In genomic region chr16:164436-165217, GRCh38 we compare ENCODE assay signal across 11 cellular contexts. TPM values are rescaled to one million over a fixed set of nuclear protein-coding genes. Genes with fewer than 3 reads are reported as not detected.
A peak's percentile ranks its signal among the peaks of the same experiment; 100 is the strongest.
DNase-seq lines count a peak whose midpoint lies in the region; ATAC-seq and TF ChIP-seq lines count a peak whose summit lies in the region.
"Not testable (repeated sequence)": the region's sequence is repeated elsewhere in the genome, so short reads cannot be mapped to it uniquely, and the experiment has no call there.
"Had no signal": no experiment of that assay in that cellular context is flagged by ENCODE, and none has a peak within 500 bp of the region (broad histone marks: within the 10 kb centered on the region; RNA-seq: fewer than 3 reads in every experiment).

No MANE protein-coding gene starts in this region.

- H3K27ac Mint-ChIP-seq in GM23338; T-cell; activated naive CD8-positive, alpha-beta T cell treated with anti-CD3 and anti-CD28 coated beads, Interleukin-2, amount 50 U/mL, for 24 hours; stimulated activated effector memory CD8-positive, alpha-beta T cell treated with anti-CD3 and anti-CD28 coated beads, Interleukin-12 subunit alpha, Interleukin-12 subunit beta, amount 100 ng/mL, for 72 hours: not testable (repeated sequence)

- H3F3A ChIP-seq in GM23338 (replicated peaks; ENCODE audit: low read depth): not testable (repeated sequence)

- H3K79me2 ChIP-seq in GM23338 (replicated peaks; ENCODE audit: insufficient read depth): not testable (repeated sequence)

- H2AFZ ChIP-seq in GM23338: peak overlapping the region; percentile 94

- peak overlapping the region; percentile 88 for H3K4me2 ChIP-seq in GM23338

- not testable (repeated sequence) for H3K9me3 ChIP-seq in BE2C; iPS DF 6.9 (ENCODE audit: control insufficient read depth, insufficient read depth, low read length); mucosa of descending colon

- intact Hi-C loops in mucosa of descending colon (cut with DNase I, micrococcal nuclease): not testable (repeated sequence)

- H3K36me3 Mint-ChIP-seq in GM23338 (ENCODE audit: low read depth); T-cell; activated naive CD8-positive, alpha-beta T cell treated with anti-CD3 and anti-CD28 coated beads, Interleukin-2, amount 50 U/mL, for 24 hours (ENCODE audit: low read depth); stimulated activated effector memory CD8-positive, alpha-beta T cell treated with anti-CD3 and anti-CD28 coated beads, Interleukin-12 subunit alpha, Interleukin-12 subunit beta, amount 100 ng/mL, for 72 hours: not testable (repeated sequence)

- H3K27me3 ChIP-seq in BE2C (peaks cover 35% of the 10 kb centered on the region), GM23338 (ENCODE audit: insufficient read depth) (peaks cover 64% of the 10 kb centered on the region), iPS DF 6.9 (ENCODE audit: control insufficient read depth, insufficient read depth, low read length) (peaks cover 36% of the 10 kb centered on the region)

- not testable (repeated sequence) for DNase-seq in BE2C; GM23338 (ENCODE audit: low spot score); T-cell; activated naive CD8-positive, alpha-beta T cell treated with anti-CD3 and anti-CD28 coated beads, Interleukin-2, amount 50 U/mL, for 24 hours; iPS DF 6.9 (ENCODE audit: low read depth, low spot score); mucosa of descending colon; stimulated activated effector memory CD8-positive, alpha-beta T cell treated with anti-CD3 and anti-CD28 coated beads, Interleukin-12 subunit alpha, Interleukin-12 subunit beta, amount 100 ng/mL, for 72 hours (ENCODE audit: low spot score in 2 of 2)

- peak; percentile 14 for ATAC-seq in GM23338
- ATAC-seq in T-cell (replicated peaks in 1 of 4): peak in 3 of 4 experiments; percentile 13 to 40 (median 26)
- peak; percentile 27 for ATAC-seq in activated naive CD8-positive, alpha-beta T cell treated with anti-CD3 and anti-CD28 coated beads, Interleukin-2, amount 50 U/mL, for 24 hours
- ATAC-seq in esophagus mucosa: peak; percentile 35
- peak; percentile 35 for ATAC-seq in mucosa of descending colon
- ATAC-seq in stimulated activated effector memory CD8-positive, alpha-beta T cell treated with anti-CD3 and anti-CD28 coated beads, Interleukin-12 subunit alpha, Interleukin-12 subunit beta, amount 100 ng/mL, for 72 hours: peak; percentile 59

- not testable (repeated sequence) for H3K9me2 ChIP-seq in GM23338 (ENCODE audit: insufficient read depth)

- H3K4me1 ChIP-seq in BE2C; mucosa of descending colon (ENCODE audit: low read depth): not testable (repeated sequence)
- H3K4me1 ChIP-seq in GM23338 (ENCODE audit: insufficient read depth): peaks cover 34% of the 10 kb centered on the region; the same call in 1 of the 2 replicates
- H3K4me1 ChIP-seq in iPS DF 6.9 (ENCODE audit: control insufficient read depth, insufficient read depth, low read length): peaks cover 10% of the 10 kb centered on the region

- peak overlapping the region; percentile 38 for H3K4me3 ChIP-seq in BE2C (ENCODE audit: low read depth, low read length)
- H3K4me3 ChIP-seq in GM23338: peak overlapping the region; percentile 64
- peak overlapping the region; percentile 43; the same call in 1 of the 2 replicates for H3K4me3 ChIP-seq in iPS DF 6.9 (ENCODE audit: low read length)
- H3K4me3 ChIP-seq in mucosa of descending colon: not testable (repeated sequence)

- H3K4me3 Mint-ChIP-seq in GM23338 (peak overlapping the region; percentile 67), T-cell (peak overlapping the region in 1 of 3 donors; percentile 65)
- peak overlapping the region; percentile 34 for H3K4me3 Mint-ChIP-seq in activated naive CD8-positive, alpha-beta T cell treated with anti-CD3 and anti-CD28 coated beads, Interleukin-2, amount 50 U/mL, for 24 hours
- peak overlapping the region; percentile 44 for H3K4me3 Mint-ChIP-seq in stimulated activated effector memory CD8-positive, alpha-beta T cell treated with anti-CD3 and anti-CD28 coated beads, Interleukin-12 subunit alpha, Interleukin-12 subunit beta, amount 100 ng/mL, for 72 hours

- H3K27ac ChIP-seq in GM23338 (ENCODE audit: low read depth); iPS DF 6.9 (ENCODE audit: low read length): not testable (repeated sequence)

- peaks cover 25% of the 10 kb centered on the region for H3K4me1 Mint-ChIP-seq in GM23338
- H3K4me1 Mint-ChIP-seq in T-cell: peaks cover 0 to 17% (median 9%) of the 10 kb centered on the region in 3 donors
- H3K4me1 Mint-ChIP-seq in activated naive CD8-positive, alpha-beta T cell treated with anti-CD3 and anti-CD28 coated beads, Interleukin-2, amount 50 U/mL, for 24 hours: not testable (repeated sequence)
- peaks cover 17% of the 10 kb centered on the region for H3K4me1 Mint-ChIP-seq in stimulated activated effector memory CD8-positive, alpha-beta T cell treated with anti-CD3 and anti-CD28 coated beads, Interleukin-12 subunit alpha, Interleukin-12 subunit beta, amount 100 ng/mL, for 72 hours

- H3K27me3 Mint-ChIP-seq in GM23338 (ENCODE audit: insufficient read depth, low read depth, poor library complexity): peaks cover 51% of the 10 kb centered on the region
- peaks cover 31 to 49% of the 10 kb centered on the region in 2 donors for H3K27me3 Mint-ChIP-seq in T-cell
- H3K27me3 Mint-ChIP-seq in activated naive CD8-positive, alpha-beta T cell treated with anti-CD3 and anti-CD28 coated beads, Interleukin-2, amount 50 U/mL, for 24 hours: peaks cover 44% of the 10 kb centered on the region

- no CpG with 5 or more reads among the region's 113 CpGs for WGBS in iPS DF 6.9 (ENCODE audit: insufficient coverage, insufficient read length)

- CTCF ChIA-PET in T-cell (lab: Charles Lee): not testable (repeated sequence)

- not testable (repeated sequence) for H3K9me3 Mint-ChIP-seq in GM23338; T-cell; activated naive CD8-positive, alpha-beta T cell treated with anti-CD3 and anti-CD28 coated beads, Interleukin-2, amount 50 U/mL, for 24 hours; stimulated activated effector memory CD8-positive, alpha-beta T cell treated with anti-CD3 and anti-CD28 coated beads, Interleukin-12 subunit alpha, Interleukin-12 subunit beta, amount 100 ng/mL, for 72 hours

- H4K20me1 ChIP-seq in GM23338 (replicated peaks; ENCODE audit: insufficient read depth): not testable (repeated sequence)

- H3K36me3 ChIP-seq in BE2C; GM23338 (ENCODE audit: insufficient read depth); iPS DF 6.9 (ENCODE audit: control insufficient read depth, insufficient read depth, low read length); mucosa of descending colon (ENCODE audit: low read depth): not testable (repeated sequence)

- TF ChIP-seq CTCF in BE2C (IDR thresholded peaks at IDR 0.05; ENCODE audit: low read depth, low read length); GM23338 (conservative IDR thresholded peaks at IDR 0.05; ENCODE audit: low read depth in 2 of 2); mucosa of descending colon (IDR thresholded peaks at IDR 0.05): not testable (repeated sequence)

- POLR2A ChIA-PET in T-cell (lab: Charles Lee): not testable (repeated sequence)

RNA-seq across cellular contexts. Expression of gene HBM, which starts 1.2 kb away (rescaled TPM):
- polyA plus RNA-seq in BE2C (2012; ENCODE audit: insufficient read depth, insufficient read length, low read depth): not detected
- not detected in 2 replicates for total RNA-seq in GM23338 (2014; rRNA removed; shearing (Covaris generic))
- 0.68 TPM in 1 of 2 replicates, not detected in the other for polyA plus RNA-seq in GM23338 (2016; fragmentation: Nextera tagmentation; extraction: Ambion mirVana)
- total RNA-seq in T-cell: not detected
- not detected for total RNA-seq in esophagus mucosa
- not detected for total RNA-seq in mucosa of descending colon
- total RNA-seq: bronchial epithelial cell had no signal
- polyA plus RNA-seq: AG04450 had no signal

RNA-seq across cellular contexts. Expression of gene HBA2, which starts 8.0 kb away (rescaled TPM):
- not detected for polyA plus RNA-seq in BE2C (2012; ENCODE audit: insufficient read depth, insufficient read length, low read depth)
- total RNA-seq in GM23338 (2014; rRNA removed; shearing (Covaris generic)): 1.9 TPM in 1 of 2 replicates, not detected in the other
- polyA plus RNA-seq in GM23338 (2016; fragmentation: Nextera tagmentation; extraction: Ambion mirVana): 7.8 and 11.7 TPM in 2 replicates
- total RNA-seq in T-cell (10 to 100 TPM in 1 of 5 donors, not detected in 4; 13.2 TPM), esophagus mucosa (8.2 TPM), mucosa of descending colon (1 to 10 TPM in 2 of 3 donors, not detected in 1; 2.9 to 3.4 TPM)
- total RNA-seq: bronchial epithelial cell had no signal
- polyA plus RNA-seq: AG04450 had no signal

RNA-seq across cellular contexts. Expression of gene HBA1, which starts 11.9 kb away (rescaled TPM):
- not detected for polyA plus RNA-seq in BE2C (2012; ENCODE audit: insufficient read depth, insufficient read length, low read depth)
- not detected in 2 replicates for total RNA-seq in GM23338 (2014; rRNA removed; shearing (Covaris generic))
- polyA plus RNA-seq in GM23338 (2016; fragmentation: Nextera tagmentation; extraction: Ambion mirVana): 3.4 and 6.7 TPM in 2 replicates
- 1 to 10 TPM in 3 of 5 donors, not detected in 2; 5.5 to 6.4 (median 6.0) TPM for total RNA-seq in T-cell
- total RNA-seq in esophagus mucosa: 7.9 TPM
- 1 to 10 TPM in 2 of 3 donors, not detected in 1; 4.3 to 8.5 TPM for total RNA-seq in mucosa of descending colon
- total RNA-seq: bronchial epithelial cell had no signal
- polyA plus RNA-seq: AG04450 had no signal

RNA-seq across cellular contexts. Expression of gene HBZ, which starts 12.2 kb away (rescaled TPM):
- not detected for polyA plus RNA-seq in BE2C (2012; ENCODE audit: insufficient read depth, insufficient read length, low read depth)
- not detected in 2 replicates for total RNA-seq in GM23338 (2014; rRNA removed; shearing (Covaris generic))
- polyA plus RNA-seq in GM23338 (2016; fragmentation: Nextera tagmentation; extraction: Ambion mirVana): 0.39 TPM in 1 of 2 replicates, not detected in the other
- under 1 TPM in 3 of 5 donors, not detected in 2; 0.51 to 0.76 (median 0.59) TPM for total RNA-seq in T-cell
- not detected for total RNA-seq in esophagus mucosa
- under 1 TPM in 1 of 3 donors, not detected in 2; 0.41 TPM for total RNA-seq in mucosa of descending colon
- total RNA-seq: bronchial epithelial cell, posterior vena cava had no signal
- polyA plus RNA-seq: AG04450 had no signal

RNA-seq across cellular contexts. Expression of gene HBQ1, which starts 15.6 kb away (rescaled TPM):
- 5.1 TPM for polyA plus RNA-seq in BE2C (2012; ENCODE audit: insufficient read depth, insufficient read length, low read depth)
- total RNA-seq in GM23338 (2014; rRNA removed; shearing (Covaris generic)): 3.1 and 6.6 TPM in 2 replicates
- 8.3 and 8.5 TPM in 2 replicates for polyA plus RNA-seq in GM23338 (2016; fragmentation: Nextera tagmentation; extraction: Ambion mirVana)
- total RNA-seq in T-cell (not detected), esophagus mucosa (not detected), mucosa of descending colon (not detected)
- total RNA-seq: bronchial epithelial cell had no signal
- polyA plus RNA-seq: AG04450 had no signal
